Comparison of ENCODE assay signal across 38 cellular contexts in the genomic region with DNA sequence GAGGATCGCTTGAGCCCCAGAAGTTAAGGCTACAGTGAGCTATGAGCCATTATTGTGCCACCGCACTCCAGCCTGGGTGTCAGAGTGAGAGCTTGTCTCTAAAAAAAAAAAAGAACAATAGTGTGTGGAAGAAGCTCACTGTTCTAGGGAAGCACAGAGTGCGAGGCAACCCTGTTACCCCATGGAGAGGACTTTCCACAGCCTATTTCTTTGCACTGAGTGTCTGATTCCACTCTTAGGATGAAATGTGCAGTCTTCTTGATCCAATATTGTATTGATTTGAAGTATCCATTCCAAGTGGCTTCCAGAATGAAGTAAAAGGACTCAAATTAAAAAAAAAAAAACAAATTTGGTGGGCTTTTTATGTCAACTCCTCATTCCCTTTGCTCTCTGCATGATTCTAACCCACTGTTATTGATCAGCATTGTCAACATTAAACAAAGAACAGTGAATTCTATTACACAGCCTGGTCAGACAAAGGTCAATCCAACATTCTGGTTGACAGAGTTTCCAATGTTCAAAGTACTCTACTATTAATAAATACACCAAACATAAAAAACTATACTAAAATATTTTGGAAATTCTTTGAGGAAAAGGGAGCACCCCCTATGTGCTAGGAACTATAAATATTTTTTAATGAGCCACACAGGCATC.
"Had no signal": no experiment of that assay in that cellular context is flagged by ENCODE, and none has a peak within 500 bp of the region (broad histone marks: within the 10 kb centered on the region; RNA-seq: fewer than 3 reads in every experiment).

No MANE protein-coding gene starts in this region.

- ATAC-seq: activated CD8-positive, alpha-beta T cell treated with anti-CD3 and anti-CD28 coated beads for 36 hours; activated naive CD8-positive, alpha-beta T cell treated with anti-CD3 and anti-CD28 coated beads, Interleukin-2, amount 50 U/mL, for 24 hours; activated T-cell treated with anti-CD3 and anti-CD28 coated beads, Interleukin-2, amount 50 U/mL, for 4 hours; activated T-cell treated with anti-CD3 and anti-CD28 coated beads, Interleukin-2, amount 50 U/mL, for 72 hours; activated T-helper 17 cell treated with anti-CD3 and anti-CD28 coated beads, Interleukin-2, amount 50 U/mL, for 72 hours had no signal

- DNase-seq: activated B cell treated with CpG ODN at 0.5 μM for 24 hours; activated CD4-positive, alpha-beta memory T cell treated with anti-CD3 and anti-CD28 coated beads for 36 hours; activated CD4-positive, alpha-beta T cell treated with anti-CD3 and anti-CD28 coated beads for 4 hours; activated CD4-positive, alpha-beta T cell treated with anti-CD3 and anti-CD28 coated beads, Interleukin-2, amount 50 U/mL, for 1 hour; activated CD4-positive, alpha-beta T cell treated with anti-CD3 and anti-CD28 coated beads, Interleukin-2, amount 50 U/mL, for 4 hours; activated CD4-positive, CD25-positive, alpha-beta regulatory T cell treated with anti-CD3 and anti-CD28 coated beads, Interleukin-2, amount 50 U/mL, for 72 hours; activated CD8-positive, alpha-beta memory T cell treated with anti-CD3 and anti-CD28 coated beads, Interleukin-2, amount 50 U/mL, for 4 hours; activated CD8-positive, alpha-beta T cell treated with anti-CD3 and anti-CD28 coated beads for 36 hours; activated effector memory CD4-positive, alpha-beta T cell treated with anti-CD3 and anti-CD28 coated beads, Interleukin-2, amount 50 U/mL, for 16 hours; activated gamma-delta T cell treated with Interleukin-2 at 50 U/mL for 16 hours; activated naive CD4-positive, alpha-beta T cell treated with anti-CD3 and anti-CD28 coated beads, Interleukin-2, amount 10 ng/mL, durations not matched to agents 7 days and 5 days; activated naive CD4-positive, alpha-beta T cell treated with Interleukin-2 at 50 U/mL for 16 hours; activated naive CD8-positive, alpha-beta T cell treated with anti-CD3 and anti-CD28 coated beads, Interleukin-2, amount 10 ng/mL, durations not matched to agents 7 days and 5 days; activated naive CD8-positive, alpha-beta T cell treated with anti-CD3 and anti-CD28 coated beads, Interleukin-2, amount 50 U/mL, for 24 hours; activated T-cell treated with anti-CD3 and anti-CD28 coated beads for 4 hours; activated T-cell treated with anti-CD3 and anti-CD28 coated beads, Interleukin-2, amount 50 U/mL, for 1 hour; activated T-cell treated with anti-CD3 and anti-CD28 coated beads, Interleukin-2, amount 50 U/mL, for 4 hours; activated T-cell treated with anti-CD3 and anti-CD28 coated beads, Interleukin-2, amount 50 U/mL, for 72 hours; amygdala; anterior cingulate cortex; caudate nucleus; cerebellar nuclear complex; T-helper 1 cell; T-helper 2 cell; T-helper 9 cell had no signal

- H3K36me3 ChIP-seq: ascending aorta, cardiac muscle cell had no signal

- H3K36me3 Mint-ChIP-seq: activated CD4-positive, alpha-beta memory T cell treated with anti-CD3 and anti-CD28 coated beads for 36 hours; activated naive CD4-positive, alpha-beta T cell treated with anti-CD3 and anti-CD28 coated beads, Interleukin-2, amount 10 ng/mL, durations not matched to agents 7 days and 5 days; activated naive CD4-positive, alpha-beta T cell treated with anti-CD3 and anti-CD28 coated beads, Interleukin-2, amount 50 U/mL, for 24 hours; activated naive CD8-positive, alpha-beta T cell treated with anti-CD3 and anti-CD28 coated beads, Interleukin-2, amount 10 ng/mL, durations not matched to agents 7 days and 5 days; brain had no signal

- H3K4me1 ChIP-seq: ascending aorta had no signal

- H3K27ac ChIP-seq: ascending aorta, cardiac muscle cell, VCaP had no signal

- FAIRE-seq: bronchial epithelial cell, TTC549 had no signal

- H3K4me3 Mint-ChIP-seq: activated B cell treated with CpG ODN at 0.5 μM for 24 hours; activated CD4-positive, alpha-beta memory T cell treated with anti-CD3 and anti-CD28 coated beads for 36 hours; activated CD8-positive, alpha-beta T cell treated with anti-CD3 and anti-CD28 coated beads for 36 hours; activated naive CD4-positive, alpha-beta T cell treated with anti-CD3 and anti-CD28 coated beads, Interleukin-2, amount 10 ng/mL, durations not matched to agents 7 days and 5 days; activated naive CD4-positive, alpha-beta T cell treated with anti-CD3 and anti-CD28 coated beads, Interleukin-2, amount 50 U/mL, for 24 hours; activated naive CD8-positive, alpha-beta T cell; activated naive CD8-positive, alpha-beta T cell treated with anti-CD3 and anti-CD28 coated beads, Interleukin-2, amount 10 ng/mL, durations not matched to agents 7 days and 5 days; activated naive CD8-positive, alpha-beta T cell treated with anti-CD3 and anti-CD28 coated beads, Interleukin-2, amount 50 U/mL, for 24 hours; activated T-cell treated with anti-CD3 and anti-CD28 coated beads, Interleukin-2, amount 50 U/mL, for 4 hours; activated T-cell treated with anti-CD3 and anti-CD28 coated beads, Interleukin-2, amount 50 U/mL, for 72 hours; activated T-helper 1 cell treated with anti-CD3 and anti-CD28 coated beads, Interleukin-12 subunit alpha, Interleukin-12 subunit beta, Interleukin-2, Interleukin-4 antibody, amounts not matched to agents 30 ng/mL and 10 ng/mL and 1 ng/mL, durations not matched to agents 14 hours and 24 hours and 36 hours; activated T-helper 17 cell treated with anti-CD3 and anti-CD28 coated beads, Interleukin-2, amount 50 U/mL, for 72 hours; brain; central memory CD8-positive, alpha-beta T cell; T-helper 1 cell treated with Interleukin-12 subunit alpha and Interleukin-12 subunit beta and Interleukin-4 antibody, amounts not matched to agents 30 μg/mL and 1 μg/mL, for 36 hours; T-helper 2 cell treated with Interferon-gamma antibody and Interleukin-4, amounts not matched to agents 5 μg/mL and 100 μg/mL, for 36 hours had no signal

- H3K27ac Mint-ChIP-seq: activated B cell treated with CpG ODN at 0.5 μM for 24 hours; activated CD4-positive, alpha-beta memory T cell treated with anti-CD3 and anti-CD28 coated beads for 36 hours; activated CD8-positive, alpha-beta T cell treated with anti-CD3 and anti-CD28 coated beads for 36 hours; activated naive CD4-positive, alpha-beta T cell treated with anti-CD3 and anti-CD28 coated beads, Interleukin-2, amount 10 ng/mL, durations not matched to agents 7 days and 5 days; activated naive CD4-positive, alpha-beta T cell treated with anti-CD3 and anti-CD28 coated beads, Interleukin-2, amount 50 U/mL, for 24 hours; activated naive CD8-positive, alpha-beta T cell; activated naive CD8-positive, alpha-beta T cell treated with anti-CD3 and anti-CD28 coated beads, Interleukin-2, amount 10 ng/mL, durations not matched to agents 7 days and 5 days; activated naive CD8-positive, alpha-beta T cell treated with anti-CD3 and anti-CD28 coated beads, Interleukin-2, amount 50 U/mL, for 24 hours; activated T-cell treated with anti-CD3 and anti-CD28 coated beads, Interleukin-2, amount 50 U/mL, for 72 hours; activated T-helper 1 cell treated with anti-CD3 and anti-CD28 coated beads, Interleukin-12 subunit alpha, Interleukin-12 subunit beta, Interleukin-2, Interleukin-4 antibody, amounts not matched to agents 30 ng/mL and 10 ng/mL and 1 ng/mL, durations not matched to agents 14 hours and 24 hours and 36 hours; activated T-helper 17 cell treated with anti-CD3 and anti-CD28 coated beads, Interleukin-2, amount 50 U/mL, for 72 hours; brain; T-helper 1 cell treated with Interleukin-12 subunit alpha and Interleukin-12 subunit beta and Interleukin-4 antibody, amounts not matched to agents 30 μg/mL and 1 μg/mL, for 36 hours; T-helper 2 cell treated with Interferon-gamma antibody and Interleukin-4, amounts not matched to agents 5 μg/mL and 100 μg/mL, for 36 hours had no signal

- H3K9me3 ChIP-seq: ascending aorta had no signal

- H3K27me3 ChIP-seq: ascending aorta, cardiac muscle cell had no signal

- H3K4me3 ChIP-seq: ascending aorta, cardiac muscle cell had no signal

- H3K9me3 Mint-ChIP-seq: activated CD4-positive, alpha-beta memory T cell treated with anti-CD3 and anti-CD28 coated beads for 36 hours; activated CD8-positive, alpha-beta T cell treated with anti-CD3 and anti-CD28 coated beads for 36 hours; activated naive CD4-positive, alpha-beta T cell treated with anti-CD3 and anti-CD28 coated beads, Interleukin-2, amount 10 ng/mL, durations not matched to agents 7 days and 5 days; activated naive CD4-positive, alpha-beta T cell treated with anti-CD3 and anti-CD28 coated beads, Interleukin-2, amount 50 U/mL, for 24 hours; activated naive CD8-positive, alpha-beta T cell treated with anti-CD3 and anti-CD28 coated beads, Interleukin-2, amount 10 ng/mL, durations not matched to agents 7 days and 5 days; activated T-helper 1 cell treated with anti-CD3 and anti-CD28 coated beads, Interleukin-12 subunit alpha, Interleukin-12 subunit beta, Interleukin-2, Interleukin-4 antibody, amounts not matched to agents 30 ng/mL and 10 ng/mL and 1 ng/mL, durations not matched to agents 14 hours and 24 hours and 36 hours; activated T-helper 17 cell treated with anti-CD3 and anti-CD28 coated beads, Interleukin-2, amount 50 U/mL, for 72 hours; T-helper 2 cell treated with Interferon-gamma antibody and Interleukin-4, amounts not matched to agents 5 μg/mL and 100 μg/mL, for 36 hours had no signal

- H3K4me1 Mint-ChIP-seq: activated B cell treated with CpG ODN at 0.5 μM for 24 hours; activated naive CD4-positive, alpha-beta T cell treated with anti-CD3 and anti-CD28 coated beads, Interleukin-2, amount 10 ng/mL, durations not matched to agents 7 days and 5 days; activated naive CD4-positive, alpha-beta T cell treated with anti-CD3 and anti-CD28 coated beads, Interleukin-2, amount 50 U/mL, for 24 hours; activated naive CD8-positive, alpha-beta T cell treated with anti-CD3 and anti-CD28 coated beads, Interleukin-2, amount 10 ng/mL, durations not matched to agents 7 days and 5 days; activated naive CD8-positive, alpha-beta T cell treated with anti-CD3 and anti-CD28 coated beads, Interleukin-2, amount 50 U/mL, for 24 hours; central memory CD8-positive, alpha-beta T cell had no signal
